In genomic region chr7:74284781-74285259, GRCh38 we compare ENCODE assay signal across 9 cellular contexts. TPM values are rescaled to one million over a fixed set of nuclear protein-coding genes. Genes with fewer than 3 reads are reported as not detected.
DNase-seq lines count a peak whose midpoint lies in the region; ATAC-seq and TF ChIP-seq lines count a peak whose summit lies in the region.
"Had no signal": no experiment of that assay in that cellular context is flagged by ENCODE, and none has a peak within 500 bp of the region (broad histone marks: within the 10 kb centered on the region; RNA-seq: fewer than 3 reads in every experiment).

No MANE protein-coding gene starts in this region.

- no peak overlapping the region for H3K4me3 Mint-ChIP-seq in brain

- H3K4me2 ChIP-seq in BLaER1, result peak overlapping the region; percentile 36

- H3K27ac ChIP-seq in BLaER1, result no peak overlapping the region
- H3K27ac ChIP-seq: skin epidermis had no signal

- H3K27me3 Mint-ChIP-seq in brain, result peaks cover 11% of the 10 kb centered on the region

- no peak for DNase-seq in DMS79 (lab: John Stamatoyannopoulos, UW)
- no peak for DNase-seq in activated gamma-delta T cell (lab: John Stamatoyannopoulos, UW)
- DNase-seq in SKM-1 (lab: John Stamatoyannopoulos, UW; ENCODE audit: unreplicated experiment), result no peak
- no peak for DNase-seq in inferior parietal cortex (ENCODE audit: extremely low spot score)

- H3K27ac Mint-ChIP-seq in brain, result peak overlapping the region in 3 of 5 experiments; percentile 42 to 69 (median 65)

- no peak overlapping the region for H3K9ac ChIP-seq in BLaER1

- TF ChIP-seq CTCF in brain (conservative IDR thresholded peaks at IDR 0.05), result no peak

- H4K20me1 ChIP-seq in BLaER1, result peaks cover under 1% of the 10 kb centered on the region; the same call in 1 of the 2 replicates

- no peak overlapping the region for H3K4me3 ChIP-seq in BLaER1
- H3K4me3 ChIP-seq: skin epidermis had no signal

- H3K27me3 ChIP-seq in BLaER1, result no peaks in the 10 kb centered on the region

- no peaks in the 10 kb centered on the region for H3K36me3 ChIP-seq in BLaER1

- ATAC-seq in GM18909 (IDR thresholded peaks at IDR 0.05; ENCODE audit: poor library complexity, unreplicated experiment), result peak; percentile 42
- ATAC-seq in HG03439 (IDR thresholded peaks at IDR 0.05; ENCODE audit: unreplicated experiment), result peak; percentile 33

- H3K9me3 ChIP-seq in BLaER1, result no peaks in the 10 kb centered on the region

- no peaks in the 10 kb centered on the region for H3K36me3 Mint-ChIP-seq in brain

- peaks cover 62% of the 10 kb centered on the region for H3K4me1 ChIP-seq in BLaER1

- H3K9me3 Mint-ChIP-seq in brain, result peaks cover 0 to 5% (median 0%) of the 10 kb centered on the region in 5 experiments

- peaks cover 41% of the 10 kb centered on the region for H3K4me1 Mint-ChIP-seq in brain

RNA-seq across cellular contexts. Expression of gene CLIP2, which starts 4.4 kb away (rescaled TPM):
- 101 TPM for polyA plus RNA-seq in brain (ENCODE audit: insufficient read depth, low read depth, low replicate concordance)

RNA-seq across cellular contexts. Expression of gene RFC2, which starts 30.6 kb away (rescaled TPM):
- 83.2 TPM for polyA plus RNA-seq in brain (ENCODE audit: insufficient read depth, low read depth, low replicate concordance)
